6 cellular contexts compared by ENCODE assay signal in genomic region chr17:21696842-21697507, GRCh38. TPM values are rescaled to one million over a fixed set of nuclear protein-coding genes. Genes with fewer than 3 reads are reported as not detected.
"Had no signal": no experiment of that assay in that cellular context is flagged by ENCODE, and none has a peak within 500 bp of the region (broad histone marks: within the 10 kb centered on the region; RNA-seq: fewer than 3 reads in every experiment).

No MANE protein-coding gene starts in this region.

RNA-seq across cellular contexts. Expression of gene KCNJ18, which starts 4.7 kb away (rescaled TPM):
- total RNA-seq: GM23248, H7, HepG2, HFFc6, HT1080 had no signal
- polyA plus RNA-seq: GM23248, HepG2, IgD-negative memory B cell had no signal
